Comparison of ENCODE assay signal across 8 cellular contexts in the genomic region with DNA sequence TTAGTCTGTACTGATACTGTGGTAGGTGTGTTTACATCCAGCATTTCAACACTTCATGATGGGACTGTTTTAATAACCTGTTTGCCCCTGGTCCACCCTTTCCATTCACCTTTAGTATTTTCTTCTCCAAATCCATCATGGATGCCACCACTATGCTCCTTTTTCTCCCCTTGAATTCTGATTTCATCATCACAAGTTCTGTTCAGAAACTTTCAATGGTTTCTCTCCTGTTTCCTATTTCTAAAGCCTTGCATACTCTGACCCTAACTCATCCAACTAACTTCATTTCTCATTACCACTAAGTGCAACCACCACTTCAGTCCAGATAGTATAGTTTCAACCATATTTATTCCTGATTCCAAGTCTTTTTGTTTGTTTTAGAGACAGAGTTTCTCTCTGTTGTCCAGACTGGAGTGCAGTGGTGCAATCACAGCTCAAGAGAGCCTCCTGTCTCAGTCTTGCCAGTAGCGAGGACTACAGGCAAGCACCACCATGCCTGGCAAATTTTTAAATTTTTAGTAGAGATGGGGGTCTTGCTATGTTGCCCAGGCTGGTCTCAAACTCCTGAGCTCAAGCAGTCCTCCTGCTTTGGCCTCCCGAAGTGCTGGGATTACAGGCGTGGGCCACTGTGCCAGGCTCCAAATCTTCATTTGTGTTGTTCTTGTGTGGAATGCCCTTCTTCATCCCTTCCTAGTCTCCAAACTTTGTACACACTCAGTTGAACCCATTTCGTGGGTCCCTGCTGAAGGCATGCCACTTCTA.
DNase-seq lines count a peak whose midpoint lies in the region; ATAC-seq and TF ChIP-seq lines count a peak whose summit lies in the region.

No MANE protein-coding gene starts in this region.

- H3K79me2 ChIP-seq in ACC112 (ENCODE audit: control insufficient read depth, insufficient read depth, low read length, unreplicated experiment) = peaks cover 47% of the 10 kb centered on the region

- H3K9me3 Mint-ChIP-seq in memory B cell = peaks cover 3% of the 10 kb centered on the region

- H3K27ac ChIP-seq in ACC112 (ENCODE audit: low read depth, low read length) = no peak overlapping the region

- H3K4me1 Mint-ChIP-seq in memory B cell = peaks cover 19% of the 10 kb centered on the region

- no peaks in the 10 kb centered on the region for H3K27me3 ChIP-seq in ACC112 (ENCODE audit: insufficient read depth, low read length)

- no peak for TF ChIP-seq POLR2A in erythroblast (IDR thresholded peaks at IDR 0.05; ENCODE audit: low read length)

- H3K4me3 ChIP-seq in ACC112 (ENCODE audit: low read depth, low read length) (peak overlapping the region; percentile 82), HFF-Myc (replicated peaks; ENCODE audit: low read depth, low read length) (peak overlapping the region; percentile 87)

- H3K36me3 Mint-ChIP-seq in memory B cell = peaks cover 4% of the 10 kb centered on the region

- peak overlapping the region; percentile 96 for H3K27ac Mint-ChIP-seq in memory B cell

- DNase-seq in HFF-Myc (ENCODE audit: extremely low read depth, low read depth) (no peak), amniotic epithelial cell (ENCODE audit: low read depth) (peak; percentile 21), memory B cell (ENCODE audit: low spot score in 2 of 2) (no peak), erythroblast (lab: John Stamatoyannopoulos, UW) (no peak), HuH-7 (ENCODE audit: low spot score) (no peak), NCI-H2196 treated with DMSO at 0.1 percent for 48 hours (lab: John Stamatoyannopoulos, UW; ENCODE audit: unreplicated experiment) (no peak)

- ATAC-seq in memory B cell (ENCODE audit: low read depth) (no peak), HG03457 (IDR thresholded peaks at IDR 0.05; ENCODE audit: unreplicated experiment) (no peak)

- no peak for TF ChIP-seq CTCF in HFF-Myc (IDR thresholded peaks at IDR 0.05; ENCODE audit: low read depth, low read length, missing control alignments)

- peak overlapping the region; percentile 74 for H3K4me3 Mint-ChIP-seq in memory B cell

- peak overlapping the region; percentile 79 for H2AFZ ChIP-seq in ACC112 (ENCODE audit: low read length, unreplicated experiment)

- peaks cover 14% of the 10 kb centered on the region for H3K4me1 ChIP-seq in ACC112 (ENCODE audit: control insufficient read depth, insufficient read depth, low read length, unreplicated experiment)

- H3K36me3 ChIP-seq in ACC112 (ENCODE audit: insufficient read depth, low read length) = no peaks in the 10 kb centered on the region

- no peaks in the 10 kb centered on the region for H3K27me3 Mint-ChIP-seq in memory B cell
